In genomic region chr3:51550080-51550819, GRCh38 we compare ENCODE assay signal across 12 cellular contexts.
"Had no signal": no experiment of that assay in that cellular context is flagged by ENCODE, and none has a peak within 500 bp of the region (broad histone marks: within the 10 kb centered on the region; RNA-seq: fewer than 3 reads in every experiment).

No MANE protein-coding gene starts in this region.

- H3K27ac ChIP-seq: coronary artery, hepatocyte had no signal

- H3K9me3 Mint-ChIP-seq: naive B cell had no signal

- H3K27me3 Mint-ChIP-seq: naive B cell had no signal

- H3K27me3 ChIP-seq: hepatocyte had no signal

- H3K4me3 ChIP-seq: coronary artery, hepatocyte had no signal

- DNase-seq: activated CD4-positive, CD25-positive, alpha-beta regulatory T cell; activated gamma-delta T cell treated with Interleukin-2 at 50 U/mL for 16 hours; activated T-cell treated with anti-CD3 and anti-CD28 coated beads, Interleukin-2, amount 50 U/mL, for 1 hour; effector memory CD4-positive, alpha-beta T cell; erythroblast; naive B cell; SK-N-SH; stimulated activated CD4-positive, alpha-beta T cell treated with anti-CD3 and anti-CD28 coated beads, Interleukin-2, amount 100 ng/mL, for 48 hours; stimulated activated naive CD8-positive, alpha-beta T cell treated with anti-CD3 and anti-CD28 coated beads, Interleukin-15, Interleukin-2, amounts not matched to agents 100 U/mL and 50 U/mL, for 24 hours had no signal

- H3K4me3 Mint-ChIP-seq: naive B cell had no signal

- H3K9me3 ChIP-seq: SK-N-SH had no signal

- ATAC-seq: sciatic nerve; stimulated activated naive CD8-positive, alpha-beta T cell treated with anti-CD3 and anti-CD28 coated beads, Interleukin-15, Interleukin-2, amounts not matched to agents 100 U/mL and 50 U/mL, for 24 hours had no signal
